In the genomic region with DNA sequence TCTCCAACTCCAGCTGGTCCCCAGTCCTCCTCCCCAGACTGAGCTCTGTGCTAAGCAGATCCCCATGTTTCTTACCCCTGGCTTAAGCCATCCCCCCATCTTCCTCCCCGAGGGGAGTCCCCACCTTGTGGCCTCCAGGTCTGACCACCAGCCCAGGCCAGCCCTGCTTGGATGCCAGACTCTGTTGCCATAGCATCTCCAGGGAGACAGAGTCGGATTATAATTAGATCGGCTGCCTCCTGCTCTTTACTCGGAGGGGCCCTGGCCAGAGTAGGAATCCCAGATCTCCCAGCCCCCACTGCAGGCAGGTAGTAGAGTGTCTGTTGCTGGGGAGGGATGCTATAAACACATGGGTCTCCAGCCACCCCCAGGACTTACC, we compare ENCODE assay signal across 1 cellular context.
TF ChIP-seq lines count a peak whose summit lies in the region.

No MANE protein-coding gene starts in this region.

TF ChIP-seq in liver, 16 proteins besides CTCF, POLR2A, EP300 and RAD21 (continued from another document):
- TF ChIP-seq, protein P1, sequence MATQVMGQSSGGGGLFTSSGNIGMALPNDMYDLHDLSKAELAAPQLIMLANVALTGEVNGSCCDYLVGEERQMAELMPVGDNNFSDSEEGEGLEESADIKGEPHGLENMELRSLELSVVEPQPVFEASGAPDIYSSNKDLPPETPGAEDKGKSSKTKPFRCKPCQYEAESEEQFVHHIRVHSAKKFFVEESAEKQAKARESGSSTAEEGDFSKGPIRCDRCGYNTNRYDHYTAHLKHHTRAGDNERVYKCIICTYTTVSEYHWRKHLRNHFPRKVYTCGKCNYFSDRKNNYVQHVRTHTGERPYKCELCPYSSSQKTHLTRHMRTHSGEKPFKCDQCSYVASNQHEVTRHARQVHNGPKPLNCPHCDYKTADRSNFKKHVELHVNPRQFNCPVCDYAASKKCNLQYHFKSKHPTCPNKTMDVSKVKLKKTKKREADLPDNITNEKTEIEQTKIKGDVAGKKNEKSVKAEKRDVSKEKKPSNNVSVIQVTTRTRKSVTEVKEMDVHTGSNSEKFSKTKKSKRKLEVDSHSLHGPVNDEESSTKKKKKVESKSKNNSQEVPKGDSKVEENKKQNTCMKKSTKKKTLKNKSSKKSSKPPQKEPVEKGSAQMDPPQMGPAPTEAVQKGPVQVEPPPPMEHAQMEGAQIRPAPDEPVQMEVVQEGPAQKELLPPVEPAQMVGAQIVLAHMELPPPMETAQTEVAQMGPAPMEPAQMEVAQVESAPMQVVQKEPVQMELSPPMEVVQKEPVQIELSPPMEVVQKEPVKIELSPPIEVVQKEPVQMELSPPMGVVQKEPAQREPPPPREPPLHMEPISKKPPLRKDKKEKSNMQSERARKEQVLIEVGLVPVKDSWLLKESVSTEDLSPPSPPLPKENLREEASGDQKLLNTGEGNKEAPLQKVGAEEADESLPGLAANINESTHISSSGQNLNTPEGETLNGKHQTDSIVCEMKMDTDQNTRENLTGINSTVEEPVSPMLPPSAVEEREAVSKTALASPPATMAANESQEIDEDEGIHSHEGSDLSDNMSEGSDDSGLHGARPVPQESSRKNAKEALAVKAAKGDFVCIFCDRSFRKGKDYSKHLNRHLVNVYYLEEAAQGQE (IDR thresholded peaks at IDR 0.05) = no peak
- TF ChIP-seq TAF1 (conservative IDR thresholded peaks at IDR 0.05) (no peak), EGR1 (IDR thresholded peaks at IDR 0.05; ENCODE audit: low read depth in 2 of 2) (no peak), FOXA1 (IDR thresholded peaks at IDR 0.05) (no peak), RXRA (IDR thresholded peaks at IDR 0.05) (no peak), FOXA2 (IDR thresholded peaks at IDR 0.05) (no peak)
- TF ChIP-seq, protein P2, sequence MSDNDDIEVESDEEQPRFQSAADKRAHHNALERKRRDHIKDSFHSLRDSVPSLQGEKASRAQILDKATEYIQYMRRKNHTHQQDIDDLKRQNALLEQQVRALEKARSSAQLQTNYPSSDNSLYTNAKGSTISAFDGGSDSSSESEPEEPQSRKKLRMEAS (IDR thresholded peaks at IDR 0.05) = no peak
- TF ChIP-seq, protein P3, sequence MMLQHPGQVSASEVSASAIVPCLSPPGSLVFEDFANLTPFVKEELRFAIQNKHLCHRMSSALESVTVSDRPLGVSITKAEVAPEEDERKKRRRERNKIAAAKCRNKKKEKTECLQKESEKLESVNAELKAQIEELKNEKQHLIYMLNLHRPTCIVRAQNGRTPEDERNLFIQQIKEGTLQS (IDR thresholded peaks at IDR 0.05) = no peak
